In genomic region chr5:60822285-60822556, GRCh38 we compare ENCODE assay signal across 18 cellular contexts. TPM values are rescaled to one million over a fixed set of nuclear protein-coding genes. Genes with fewer than 3 reads are reported as not detected.
DNase-seq lines count a peak whose midpoint lies in the region; ATAC-seq and TF ChIP-seq lines count a peak whose summit lies in the region.
"Had no signal": no experiment of that assay in that cellular context is flagged by ENCODE, and none has a peak within 500 bp of the region (broad histone marks: within the 10 kb centered on the region; RNA-seq: fewer than 3 reads in every experiment).

No MANE protein-coding gene starts in this region.

- ATAC-seq in GM19043 (IDR thresholded peaks at IDR 0.05; ENCODE audit: low read depth, unreplicated experiment): peak; percentile 35
- peak; percentile 62 for ATAC-seq in HG02852 (IDR thresholded peaks at IDR 0.05; ENCODE audit: unreplicated experiment)
- peak; percentile 51 for ATAC-seq in HG03521 (IDR thresholded peaks at IDR 0.05; ENCODE audit: unreplicated experiment)
- ATAC-seq: activated CD4-positive, alpha-beta T cell treated with anti-CD3 and anti-CD28 coated beads for 36 hours; left colon had no signal

- DNase-seq in GM13977 (ENCODE audit: low spot score): peak; percentile 38
- no peak for DNase-seq in midbrain (lab: John Stamatoyannopoulos, UW)
- no peak for DNase-seq in NCI-H446 (lab: John Stamatoyannopoulos, UW)
- DNase-seq in posterior vena cava (ENCODE audit: low spot score): no peak
- no peak for DNase-seq in DMS53 treated with DMSO at 0.1 percent for 48 hours (lab: John Stamatoyannopoulos, UW; ENCODE audit: unreplicated experiment)
- DNase-seq: activated CD4-positive, alpha-beta T cell treated with anti-CD3 and anti-CD28 coated beads for 36 hours; anterior cingulate cortex; C1 segment of cervical spinal cord; effector CD8-positive, alpha-beta T cell; IMR-90; left colon; MM.1S; NCI-H146; spleen; stimulated activated CD8-positive, alpha-beta memory T cell treated with anti-CD3 and anti-CD28 coated beads, Interleukin-4, amount 100 ng/mL, for 48 hours had no signal

- TF ChIP-seq CTCF in GM13977 (IDR thresholded peaks at IDR 0.05; ENCODE audit: extremely low read depth, insufficient read depth, missing control alignments): no peak

- in situ Hi-C loops in GM13977 (cut with MboI; ENCODE audit: low pct_unique_long_range_greater_than_20kb, low sequenced_read_pairs, unreplicated experiment): no loop called here

- intact Hi-C loops in posterior vena cava (cut with DNase I): no loop called here

RNA-seq across cellular contexts. Expression of gene ELOVL7, which starts 21.8 kb away (rescaled TPM):
- total RNA-seq in posterior vena cava: 1 to 10 TPM; 2.7 to 4.3 TPM
